In genomic region chr2:202687276-202687675, GRCh38 we compare ENCODE assay signal across 27 cellular contexts. TPM values are rescaled to one million over a fixed set of nuclear protein-coding genes. Genes with fewer than 3 reads are reported as not detected.
DNase-seq lines count a peak whose midpoint lies in the region; ATAC-seq and TF ChIP-seq lines count a peak whose summit lies in the region.
"Had no signal": no experiment of that assay in that cellular context is flagged by ENCODE, and none has a peak within 500 bp of the region (broad histone marks: within the 10 kb centered on the region; RNA-seq: fewer than 3 reads in every experiment).

No MANE protein-coding gene starts in this region.

- no peaks in the 10 kb centered on the region for H4K20me1 ChIP-seq in IMR-90 (ENCODE audit: insufficient read depth, low read length)

- BruUV-seq in IMR-90 (replicated peaks; lab: Mats Ljungman, UMichigan), result no TSS peak

- no peak overlapping the region for H3K56ac ChIP-seq in IMR-90 (ENCODE audit: extremely low read depth, insufficient read depth, low read length)

- intact Hi-C loops in CD8-positive, alpha-beta T cell (cut with DNase I, micrococcal nuclease), result no loop called here
- intact Hi-C loops in IMR-90 (cut with micrococcal nuclease), result no loop called here
- intact Hi-C loops in adrenal gland (cut with DNase I), result no loop called here
- intact Hi-C loops in right lobe of liver (cut with DNase I), result no loop called here

- no peak overlapping the region for H2AK5ac ChIP-seq in IMR-90 (ENCODE audit: low read depth, low read length)

- H3K4me3 ChIP-seq in CD8-positive, alpha-beta T cell (ENCODE audit: low read depth, low read length), result no peak overlapping the region
- H3K4me3 ChIP-seq in IMR-90 (ENCODE audit: insufficient read depth, low read depth, low read length), result no peak overlapping the region
- no peak overlapping the region for H3K4me3 ChIP-seq in adrenal gland
- H3K4me3 ChIP-seq in right lobe of liver, result no peak overlapping the region
- H3K4me3 ChIP-seq in tibial nerve, result no peak overlapping the region
- H3K4me3 ChIP-seq: testis, uterus had no signal

- ATAC-seq in CD8-positive, alpha-beta T cell, result no peak
- ATAC-seq in IMR-90 (ENCODE audit: low read depth) (peak; percentile 35; the same call in 1 of the 2 replicates), right lobe of liver (peak; percentile 71 to 98 (median 94)), GM18868 (IDR thresholded peaks at IDR 0.05; ENCODE audit: unreplicated experiment) (no peak), GM21515 (IDR thresholded peaks at IDR 0.05; ENCODE audit: unreplicated experiment) (no peak)
- ATAC-seq: left colon; natural killer cell treated with Interleukin-12 subunit alpha and Interleukin-12 subunit beta and Interleukin-15 and Interleukin-18, amount 100 ng/mL, for 72 hours had no signal

- no peaks in the 10 kb centered on the region for H3K9me3 Mint-ChIP-seq in CD8-positive, alpha-beta T cell
- H3K9me3 Mint-ChIP-seq: IgD-negative memory B cell; natural killer cell treated with Interleukin-12 subunit alpha and Interleukin-12 subunit beta and Interleukin-15 and Interleukin-18, amount 100 ng/mL, for 72 hours had no signal

- no peaks in the 10 kb centered on the region; a peak in 1 of 4 replicates for H3K79me1 ChIP-seq in IMR-90 (ENCODE audit: low read depth in 1 of 2, low read length in 2 of 2)

- no peaks in the 10 kb centered on the region for H3K27me3 Mint-ChIP-seq in CD8-positive, alpha-beta T cell (ENCODE audit: low read depth)
- H3K27me3 Mint-ChIP-seq: IgD-negative memory B cell; natural killer cell treated with Interleukin-12 subunit alpha and Interleukin-12 subunit beta and Interleukin-15 and Interleukin-18, amount 100 ng/mL, for 72 hours had no signal

- no peak overlapping the region for H3K18ac ChIP-seq in IMR-90 (ENCODE audit: low read depth, low read length)

- in situ Hi-C loops in IMR-90 (cut with MboI; ENCODE audit: low sequenced_read_pairs), result no loop called here

- H3K4me1 ChIP-seq in CD8-positive, alpha-beta T cell (ENCODE audit: insufficient read depth, low read length), result peaks cover 18% of the 10 kb centered on the region
- H3K4me1 ChIP-seq in IMR-90 (ENCODE audit: control insufficient read depth, insufficient read depth, low read length) (peaks cover 2% of the 10 kb centered on the region; the same call in 1 of the 2 replicates), adrenal gland (replicated peaks in 1 of 2) (peaks cover 17 to 34% of the 10 kb centered on the region in 2 donors), right lobe of liver (peaks cover 0 to 17% (median under 1%) of the 10 kb centered on the region in 4 donors), tibial nerve (no peaks in the 10 kb centered on the region)
- H3K4me1 ChIP-seq: testis, uterus had no signal

- no peak overlapping the region for H3K4ac ChIP-seq in IMR-90 (ENCODE audit: low read depth, low read length)

- no peak overlapping the region for H2BK20ac ChIP-seq in IMR-90 (ENCODE audit: low read depth, low read length)

- peak overlapping the region; percentile 37; the same call in 1 of the 2 replicates for H3K14ac ChIP-seq in IMR-90 (replicated peaks; ENCODE audit: low read depth, low read length)

- H3K4me3 Mint-ChIP-seq in CD8-positive, alpha-beta T cell, result no peak overlapping the region
- H3K4me3 Mint-ChIP-seq: IgD-negative memory B cell; natural killer cell treated with Interleukin-12 subunit alpha and Interleukin-12 subunit beta and Interleukin-15 and Interleukin-18, amount 100 ng/mL, for 72 hours had no signal

- H3K27me3 ChIP-seq in CD8-positive, alpha-beta T cell (ENCODE audit: insufficient read depth, low read length), result no peaks in the 10 kb centered on the region
- H3K27me3 ChIP-seq in IMR-90 (ENCODE audit: control insufficient read depth, insufficient read depth, low read length), result no peaks in the 10 kb centered on the region
- no peaks in the 10 kb centered on the region for H3K27me3 ChIP-seq in adrenal gland
- H3K27me3 ChIP-seq in right lobe of liver, result no peaks in the 10 kb centered on the region
- H3K27me3 ChIP-seq in tibial nerve, result no peaks in the 10 kb centered on the region
- H3K27me3 ChIP-seq: testis, uterus had no signal

- POLR2A ChIA-PET in CD8-positive, alpha-beta T cell (lab: Charles Lee), result no interaction called here
- POLR2A ChIA-PET in IMR-90 (lab: Charles Lee; ENCODE audit: unreplicated experiment), result no interaction called here

- H3K27ac Mint-ChIP-seq in CD8-positive, alpha-beta T cell, result peak overlapping the region; percentile 29
- H3K27ac Mint-ChIP-seq: natural killer cell treated with Interleukin-12 subunit alpha and Interleukin-12 subunit beta and Interleukin-15 and Interleukin-18, amount 100 ng/mL, for 72 hours had no signal

- WGBS in IMR-90 (ENCODE audit: extremely low coverage in 2 of 2, insufficient read length in 1 of 2), 2 experiments, result no CpG with 5 or more reads among the region's 3 CpGs
- 54 to 64% (median 58%) methylated on average over 3 of the region's 3 CpGs for WGBS in adrenal gland, 4 donors
- 31% methylated on average over 3 of the region's 3 CpGs for WGBS in right lobe of liver (ENCODE audit: insufficient coverage, low coverage, low lambda C conversion rate, missing lambda C conversion rate)
- WGBS in tibial nerve, 2 donors, result 91 to 96% methylated on average over 3 of the region's 3 CpGs

- dilution Hi-C loops in IMR-90 (cut with HindIII; ENCODE audit: low sequenced_read_pairs, unreplicated experiment), result no loop called here

- H3K9me3 ChIP-seq in CD8-positive, alpha-beta T cell (ENCODE audit: low read length), result no peaks in the 10 kb centered on the region
- H3K9me3 ChIP-seq in IMR-90 (ENCODE audit: control insufficient read depth, insufficient read depth, low read length), result peaks cover 2% of the 10 kb centered on the region; the same call in 1 of the 2 replicates
- H3K9me3 ChIP-seq in adrenal gland (replicated peaks in 1 of 3), result no peaks in the 10 kb centered on the region
- H3K9me3 ChIP-seq in right lobe of liver, result no peaks in the 10 kb centered on the region
- H3K9me3 ChIP-seq in tibial nerve, result peaks cover 0 to 12% (median 0%) of the 10 kb centered on the region in 4 donors
- H3K9me3 ChIP-seq: testis had no signal

- DNase-seq in CD8-positive, alpha-beta T cell, result no peak
- DNase-seq in IMR-90 (peak; percentile 32), adrenal gland (peak; percentile 50 to 80 (median 77)), right lobe of liver (peak in 1 of 3 donors; percentile 33), tibial nerve (ENCODE audit: low spot score in 2 of 2) (no peak), globus pallidus (ENCODE audit: low spot score) (no peak)
- DNase-seq: activated naive CD4-positive, alpha-beta T cell; aorta; C1 segment of cervical spinal cord; Calu3; caudate nucleus; dermis blood vessel endothelial cell; head of caudate nucleus; left colon; NCI-H1105 treated with DMSO at 0.1 percent for 48 hours; NCI-H2029 treated with DMSO at 0.1 percent for 48 hours; NCI-H345; NCI-H82; Right ventricle myocardium superior; stimulated activated CD4-positive, alpha-beta T cell treated with anti-CD3 and anti-CD28 coated beads, Interleukin-2, amount 100 ng/mL, for 48 hours; stimulated activated naive CD4-positive, alpha-beta T cell treated with Interleukin-2 at 50 U/mL for 16 hours; testis; uterus had no signal

- no peak for TF ChIP-seq EP300 in tibial nerve (IDR thresholded peaks at IDR 0.05)

- CTCF ChIA-PET in CD8-positive, alpha-beta T cell (lab: Charles Lee), result interaction anchor here (0.6 kb wide), 1 partner anchor 93 kb away, joined by 3 read pairs; no protein-coding TSS in a partner anchor
- CTCF ChIA-PET in IMR-90 (lab: Yijun Ruan, JAX), result interaction anchor here (0.6 kb wide), 1 partner anchor 21 kb away, joined by 3 read pairs; no protein-coding TSS in a partner anchor

- H3K36me3 Mint-ChIP-seq in CD8-positive, alpha-beta T cell, result peaks cover 6% of the 10 kb centered on the region
- H3K36me3 Mint-ChIP-seq: IgD-negative memory B cell; natural killer cell treated with Interleukin-12 subunit alpha and Interleukin-12 subunit beta and Interleukin-15 and Interleukin-18, amount 100 ng/mL, for 72 hours had no signal

- peaks cover 53% of the 10 kb centered on the region for H3K4me1 Mint-ChIP-seq in CD8-positive, alpha-beta T cell (ENCODE audit: low read depth)

- TF ChIP-seq CTCF in CD8-positive, alpha-beta T cell (IDR thresholded peaks at IDR 0.05), result no peak
- TF ChIP-seq CTCF in IMR-90 (conservative IDR thresholded peaks at IDR 0.05; ENCODE audit: low read depth, low read length), result no peak
- no peak for TF ChIP-seq CTCF in adrenal gland (IDR thresholded peaks at IDR 0.05)
- TF ChIP-seq CTCF in right lobe of liver (IDR thresholded peaks at IDR 0.05), result no peak
- no peak for TF ChIP-seq CTCF in tibial nerve (IDR thresholded peaks at IDR 0.05)

- no peak overlapping the region for H2BK5ac ChIP-seq in IMR-90 (ENCODE audit: low read depth, low read length, poor library complexity, severe bottlenecking)

- H3K23ac ChIP-seq in IMR-90 (ENCODE audit: low read depth, low read length), result no peak overlapping the region

- H2AK9ac ChIP-seq in IMR-90 (replicated peaks; ENCODE audit: low read depth, low read length, poor library complexity), result no peak overlapping the region

- no peak overlapping the region for H4K5ac ChIP-seq in IMR-90 (ENCODE audit: low read depth, low read length)

- H4K91ac ChIP-seq in IMR-90 (ENCODE audit: insufficient read depth, low read depth, low read length), result no peak overlapping the region

- H4K8ac ChIP-seq in IMR-90 (ENCODE audit: low read depth in 2 of 2, low read length in 2 of 2), result no peak overlapping the region

- no peak overlapping the region for H2BK120ac ChIP-seq in IMR-90 (ENCODE audit: low read depth, low read length)

- no peak overlapping the region for H2BK15ac ChIP-seq in IMR-90 (ENCODE audit: low read depth, low read length)

- no peak for TF ChIP-seq POLR2A in IMR-90 (IDR thresholded peaks at IDR 0.05; ENCODE audit: low read depth, low read length)
- TF ChIP-seq POLR2A in adrenal gland (IDR thresholded peaks at IDR 0.05), result no peak
- TF ChIP-seq POLR2A in right lobe of liver (IDR thresholded peaks at IDR 0.05), result no peak
- TF ChIP-seq POLR2A in tibial nerve (IDR thresholded peaks at IDR 0.05), result no peak

- no peak overlapping the region for H3K4me2 ChIP-seq in IMR-90 (ENCODE audit: low read depth, low read length)

- no peak overlapping the region for H3K27ac ChIP-seq in CD8-positive, alpha-beta T cell (ENCODE audit: low read depth, low read length)
- no peak overlapping the region for H3K27ac ChIP-seq in IMR-90 (ENCODE audit: insufficient read depth, low read length)
- H3K27ac ChIP-seq in adrenal gland, result peak overlapping the region in 4 of 5 donors; percentile 15 to 68 (median 51)
- peak overlapping the region; percentile 7 to 31 (median 10) for H3K27ac ChIP-seq in right lobe of liver
- no peak overlapping the region for H3K27ac ChIP-seq in tibial nerve
- H3K27ac ChIP-seq: testis, uterus had no signal

- 0 out of 2 replicates have a peak, but pooled peaks cover 3% of the 10 kb centered on the region for H3K9me1 ChIP-seq in IMR-90 (ENCODE audit: insufficient read depth, low read length)

- no peaks in the 10 kb centered on the region for H3K36me3 ChIP-seq in CD8-positive, alpha-beta T cell (ENCODE audit: insufficient read depth, low read length)
- H3K36me3 ChIP-seq in IMR-90 (ENCODE audit: control insufficient read depth, insufficient read depth, low read length) (no peaks in the 10 kb centered on the region), adrenal gland (replicated peaks in 1 of 2) (no peaks in the 10 kb centered on the region), right lobe of liver (no peaks in the 10 kb centered on the region), tibial nerve (no peaks in the 10 kb centered on the region)
- H3K36me3 ChIP-seq: uterus had no signal

- no peak overlapping the region for H3K9ac ChIP-seq in IMR-90 (ENCODE audit: low read depth, low read length)

- TF ChIP-seq RAD21 in IMR-90 (IDR thresholded peaks at IDR 0.05; ENCODE audit: low read length), result no peak

- H2AFZ ChIP-seq in IMR-90 (replicated peaks; ENCODE audit: low read length, poor library complexity), result no peak overlapping the region

RNA-seq across cellular contexts. Expression of gene FAM117B, which starts 52.5 kb away (rescaled TPM):
- total RNA-seq in CD8-positive, alpha-beta T cell, result 10 to 100 TPM; 40.0 to 45.8 TPM
- 0.54 and 1.1 TPM in 2 replicates for total RNA-seq in IMR-90 (2012; rRNA removed)
- polyA plus RNA-seq in IMR-90 (2012; rRNA removed), result 0.66 and 0.79 TPM in 2 replicates
- 0.32 and 0.38 TPM in 2 replicates for polyA plus RNA-seq in IMR-90 (2012; cell fraction: cytosol; rRNA removed)
- polyA plus RNA-seq in IMR-90 (2012; cell fraction: nucleus; rRNA removed; ENCODE audit: low replicate concordance), result 0.25 and 1.0 TPM in 2 replicates
- total RNA-seq in adrenal gland, result 10 to 100 TPM; 14.8 to 48.2 (median 23.9) TPM
- 10 to 100 TPM in 1 of 3 donors, 1 to 10 TPM in 2; 4.7 to 10.1 (median 6.4) TPM for polyA plus RNA-seq in adrenal gland
- 1 to 10 TPM; 1.8 to 2.8 (median 2.3) TPM for total RNA-seq in right lobe of liver
- 10 to 100 TPM in 3 of 4 donors, 1 to 10 TPM in 1; 9.2 to 17.5 (median 12.5) TPM for total RNA-seq in tibial nerve

Comparison
In these comparisons a context has a peak if more than half of its experiments do, and no peak if none do; other contexts are left out.
1. ATAC-seq: peak in IMR-90 (single experiment) and right lobe of liver (4 of 4); none in CD8-positive, alpha-beta T cell (single experiment), GM18868 (single experiment) and GM21515 (single experiment).
2. DNase-seq: peak in IMR-90 (single experiment) and adrenal gland (7 of 7); none in CD8-positive, alpha-beta T cell (0 of 7), tibial nerve (0 of 2) and globus pallidus (single experiment).
3. H3K27ac ChIP-seq: peak in adrenal gland (4 of 5) and right lobe of liver (3 of 3); none in CD8-positive, alpha-beta T cell (single experiment), IMR-90 (single experiment) and tibial nerve (0 of 4).